18 cellular contexts compared by ENCODE assay signal in genomic region chr12:114686421-114687268, GRCh38. TPM values are rescaled to one million over a fixed set of nuclear protein-coding genes. Genes with fewer than 3 reads are reported as not detected.
A peak's percentile ranks its signal among the peaks of the same experiment; 100 is the strongest.
DNase-seq lines count a peak whose midpoint lies in the region; ATAC-seq and TF ChIP-seq lines count a peak whose summit lies in the region.
"Had no signal": no experiment of that assay in that cellular context is flagged by ENCODE, and none has a peak within 500 bp of the region (broad histone marks: within the 10 kb centered on the region; RNA-seq: fewer than 3 reads in every experiment).

No MANE protein-coding gene starts in this region.

- H3K14ac ChIP-seq in H9 (ENCODE audit: insufficient read depth, low read length): no peak overlapping the region

- H3K9me3 ChIP-seq in AG04450 (ENCODE audit: control insufficient read depth, insufficient read depth, low read length) (no peaks in the 10 kb centered on the region; the same call in 1 of the 2 replicates), H9 (ENCODE audit: control insufficient read depth, low read depth, low read length) (no peaks in the 10 kb centered on the region), neural cell (ENCODE audit: low read length) (peaks cover under 1% of the 10 kb centered on the region)
- H3K9me3 ChIP-seq: HAP-1 had no signal

- no peaks in the 10 kb centered on the region for H3K36me3 ChIP-seq in neural cell (ENCODE audit: insufficient read depth, low read length)
- H3K36me3 ChIP-seq: cardiac muscle cell, HAP-1 had no signal

- no peak overlapping the region for H4K8ac ChIP-seq in H9 (replicated peaks; ENCODE audit: insufficient read length, low read depth, low read length)

- no CpG with 5 or more reads among the region's 42 CpGs for WGBS in H9 (ENCODE audit: extremely low coverage, insufficient read length, low lambda C conversion rate)

- no peak overlapping the region for H3K56ac ChIP-seq in H9 (ENCODE audit: insufficient read length, low read depth, low read length)

- no peak overlapping the region for H4K91ac ChIP-seq in H9 (ENCODE audit: insufficient read length, low read depth, low read length)

- no peaks in the 10 kb centered on the region for H3K79me2 ChIP-seq in H9 (ENCODE audit: insufficient read depth, low read length)
- no peaks in the 10 kb centered on the region for H3K79me2 ChIP-seq in neural cell (replicated peaks; ENCODE audit: insufficient read depth, low read length)

- DNase-seq in AG04450 (ENCODE audit: low read depth, low spot score): no peak
- peak; percentile 52 for DNase-seq in H9
- DNase-seq in epithelial cell of proximal tubule (ENCODE audit: low read depth): no peak
- DNase-seq in sciatic nerve (ENCODE audit: low spot score): no peak
- DNase-seq in HK-2 (ENCODE audit: unreplicated experiment): no peak
- DNase-seq in DMS 273 treated with DMSO at 0.1 percent for 48 hours (lab: John Stamatoyannopoulos, UW): no peak
- DNase-seq: activated naive CD4-positive, alpha-beta T cell treated with anti-CD3 and anti-CD28 coated beads, Interleukin-2, amount 50 U/mL, for 16 hours; DMS53; kidney glomerular epithelial cell; NCI-H1930; NCI-H526 treated with DMSO at 0.1 percent for 48 hours; stimulated activated CD4-positive, alpha-beta T cell treated with anti-CD3 and anti-CD28 coated beads, Interleukin-4, amount 100 ng/mL, for 4 hours had no signal

- peaks cover 44 to 66% of the 10 kb centered on the region in 2 experiments for H3K4me1 Mint-ChIP-seq in H9

- H2BK20ac ChIP-seq in H9 (ENCODE audit: low read depth, low read length, poor library complexity, severe bottlenecking): no peak overlapping the region

- H3F3A ChIP-seq in neural cell (ENCODE audit: insufficient read depth, low read length, poor library complexity, severe bottlenecking): peaks cover 3% of the 10 kb centered on the region

- peaks cover 2% of the 10 kb centered on the region for H4K20me1 ChIP-seq in H9 (ENCODE audit: control insufficient read depth, insufficient read depth, insufficient read length)
- H4K20me1 ChIP-seq in neural cell (ENCODE audit: insufficient read depth): no peaks in the 10 kb centered on the region

- no peak overlapping the region for H2BK12ac ChIP-seq in H9 (ENCODE audit: insufficient read length, low read depth, low read length)

- H3K18ac ChIP-seq in H9 (ENCODE audit: insufficient read length, low read depth, low read length): no peak overlapping the region

- no peaks in the 10 kb centered on the region for H3K27me3 ChIP-seq in AG04450 (ENCODE audit: control insufficient read depth, insufficient read depth, low read length)
- H3K27me3 ChIP-seq in H9 (ENCODE audit: insufficient read depth, low read length): peaks cover 86% of the 10 kb centered on the region
- H3K27me3 ChIP-seq in neural cell (ENCODE audit: insufficient read depth, low read depth, low read length): peaks cover 100% of the 10 kb centered on the region

- H2BK5ac ChIP-seq in H9 (ENCODE audit: insufficient read length, low read length): no peak overlapping the region

- H3K4ac ChIP-seq in H9 (ENCODE audit: low read depth, low read length): no peak overlapping the region

- no peak for TF ChIP-seq EP300 in neural cell (conservative IDR thresholded peaks at IDR 0.05; ENCODE audit: poor library complexity, severe bottlenecking)

- no peak for TF ChIP-seq RAD21 in neural cell (conservative IDR thresholded peaks at IDR 0.05)

- H3K4me2 ChIP-seq in H9 (ENCODE audit: insufficient read depth, insufficient read length, low read length) (no peak overlapping the region), neural cell (ENCODE audit: low read length) (no peak overlapping the region)

- no peaks in the 10 kb centered on the region for H3K4me1 ChIP-seq in H9 (ENCODE audit: insufficient read depth, low read length)

- no peak for TF ChIP-seq CTCF in AG04450 (IDR thresholded peaks at IDR 0.05; ENCODE audit: low read depth, low read length)
- TF ChIP-seq CTCF in H9 (conservative IDR thresholded peaks at IDR 0.05): no peak
- TF ChIP-seq CTCF in epithelial cell of proximal tubule (conservative IDR thresholded peaks at IDR 0.05; ENCODE audit: low read depth, low read length): no peak
- TF ChIP-seq CTCF in neural cell (IDR thresholded peaks at IDR 0.05; ENCODE audit: poor library complexity, severe bottlenecking): no peak

- no peaks in the 10 kb centered on the region for H3K79me1 ChIP-seq in H9 (ENCODE audit: insufficient read depth, low read depth, low read length, poor library complexity, severe bottlenecking)

- no peak overlapping the region for H2BK120ac ChIP-seq in H9 (ENCODE audit: low read depth, low read length, poor library complexity, severe bottlenecking)

- H4K5ac ChIP-seq in H9 (ENCODE audit: insufficient read length, low read depth, low read length): no peak overlapping the region

- no peak overlapping the region for H3T11ph ChIP-seq in H9 (ENCODE audit: low read length)

- H3K27ac ChIP-seq in AG04450 (ENCODE audit: low read depth, low read length) (peak overlapping the region; percentile 96), H9 (ENCODE audit: insufficient read length, low read depth, low read length) (no peak overlapping the region), neural cell (ENCODE audit: low read length) (no peak overlapping the region)

- no peaks in the 10 kb centered on the region for H3K9me2 ChIP-seq in neural cell (ENCODE audit: insufficient read depth, low read length)

- no peak overlapping the region for H2BK15ac ChIP-seq in H9 (ENCODE audit: low read depth, low read length)

- H3K4me3 Mint-ChIP-seq in H9: peak overlapping the region in 1 of 2 experiments; percentile 80; a peak in 3 of 5 replicates
- H3K4me3 Mint-ChIP-seq: stimulated activated effector memory CD8-positive, alpha-beta T cell treated with anti-CD3 and anti-CD28 coated beads, Interleukin-12 subunit alpha, Interleukin-12 subunit beta, amount 100 ng/mL, for 72 hours had no signal

- no peak for ATAC-seq in sciatic nerve
- ATAC-seq in HG03045 (IDR thresholded peaks at IDR 0.05; ENCODE audit: unreplicated experiment): no peak
- ATAC-seq: Panc1; stimulated activated effector memory CD8-positive, alpha-beta T cell treated with anti-CD3 and anti-CD28 coated beads, Interleukin-12 subunit alpha, Interleukin-12 subunit beta, amount 100 ng/mL, for 72 hours had no signal

- H3K27me3 Mint-ChIP-seq in H9 (ENCODE audit: low read depth): peaks cover 99% of the 10 kb centered on the region

- H3K4me3 ChIP-seq in AG04450 (ENCODE audit: low read depth, low read length) (peak overlapping the region; percentile 31), epithelial cell of proximal tubule (ENCODE audit: low read depth, low read length) (peak overlapping the region; percentile 35), neural cell (ENCODE audit: low read length) (no peak overlapping the region)
- H3K4me3 ChIP-seq: cardiac muscle cell, HAP-1 had no signal

- peak overlapping the region in 1 of 3 experiments; percentile 27; a peak in 1 of 7 replicates for H3K27ac Mint-ChIP-seq in H9
- H3K27ac Mint-ChIP-seq: stimulated activated effector memory CD8-positive, alpha-beta T cell treated with anti-CD3 and anti-CD28 coated beads, Interleukin-12 subunit alpha, Interleukin-12 subunit beta, amount 100 ng/mL, for 72 hours had no signal

- no peak overlapping the region for H2AK5ac ChIP-seq in H9 (ENCODE audit: insufficient read length, low read length)

- no peaks in the 10 kb centered on the region for H3K36me3 Mint-ChIP-seq in H9 (ENCODE audit: insufficient read depth in 1 of 3, low read depth in 3 of 3)

- CTCF ChIA-PET in AG04450 (lab: Charles Lee): interaction anchor here (0.7 kb wide), 1 partner anchor 53 kb away, joined by 3 read pairs; no protein-coding TSS in a partner anchor

- peaks cover 16% of the 10 kb centered on the region for H3K23me2 ChIP-seq in H9 (ENCODE audit: insufficient read length, low read depth, low read length, poor library complexity, severe bottlenecking)

- intact Hi-C loops in sciatic nerve (cut with DNase I): no loop called here

- no peak overlapping the region for H3K23ac ChIP-seq in H9 (ENCODE audit: insufficient read length, low read depth, low read length)

- H3K9me3 Mint-ChIP-seq in H9: peaks cover 4 to 22% of the 10 kb centered on the region in 2 experiments; a peak in 3 of 5 replicates
- H3K9me3 Mint-ChIP-seq: stimulated activated effector memory CD8-positive, alpha-beta T cell treated with anti-CD3 and anti-CD28 coated beads, Interleukin-12 subunit alpha, Interleukin-12 subunit beta, amount 100 ng/mL, for 72 hours had no signal

- H2AFZ ChIP-seq in H9 (ENCODE audit: low read length) (no peak overlapping the region), neural cell (ENCODE audit: low read depth, low read length) (no peak overlapping the region)

- POLR2A ChIA-PET in AG04450 (lab: Yijun Ruan, JAX): interaction anchor here (0.6 to 4.8 kb wide), 3 partner anchors 16 to 277 kb away, joined by 3 to 138 read pairs (median 3); no protein-coding TSS in a partner anchor

- no peak overlapping the region for H3K9ac ChIP-seq in H9 (ENCODE audit: extremely low read depth, insufficient read length, low read length)
- no peak overlapping the region for H3K9ac ChIP-seq in neural cell (ENCODE audit: low read length)

TF ChIP-seq in neural cell, 6 proteins besides CTCF, POLR2A, EP300 and RAD21:
- TF ChIP-seq POLR2AphosphoS5 (IDR thresholded peaks at IDR 0.05) (peak; percentile 25), MXI1 (conservative IDR thresholded peaks at IDR 0.05; ENCODE audit: poor library complexity, severe bottlenecking) (no peak)

RNA-seq across cellular contexts. Expression of gene TBX3, which starts 2.7 kb away (rescaled TPM):
- polyA plus RNA-seq in AG04450 (2011; rRNA removed) (42.2 and 54.8 TPM in 2 replicates), neural cell (not detected in 2 replicates)
- polyA minus RNA-seq in AG04450 (2011; rRNA and poly(A)+ RNA removed): 73.0 and 74.6 TPM in 2 replicates
- total RNA-seq in H9 (2021) (0.04 and 0.07 TPM in 2 replicates), epithelial cell of proximal tubule (2.0 and 4.2 TPM in 2 replicates), sciatic nerve (26.3 TPM)
- polyA minus RNA-seq in neural cell: 0.24 TPM in 1 of 2 replicates, not detected in the other
